In the genomic region with DNA sequence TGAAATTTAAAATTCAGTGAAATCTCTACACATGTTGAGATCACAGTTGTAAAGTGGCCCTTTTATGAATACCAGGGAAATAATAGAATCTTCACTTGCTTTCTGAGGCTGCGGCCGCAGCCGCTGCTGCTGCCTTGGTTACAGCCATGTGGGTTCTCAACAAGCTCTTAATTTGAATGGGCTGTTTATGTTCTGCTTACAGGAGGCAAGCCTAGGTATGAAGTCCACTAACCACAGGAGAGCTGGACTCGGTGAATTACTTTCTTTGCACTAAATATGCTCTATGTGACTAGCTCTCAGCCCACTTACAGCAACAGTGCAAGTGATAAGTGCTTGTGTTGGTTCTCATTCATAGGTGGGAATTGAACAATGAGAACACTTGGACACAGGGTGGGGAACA, we compare ENCODE assay signal across 16 cellular contexts.
DNase-seq lines count a peak whose midpoint lies in the region; ATAC-seq, FAIRE-seq and TF ChIP-seq lines count a peak whose summit lies in the region.
"Had no signal": no experiment of that assay in that cellular context is flagged by ENCODE, and none has a peak within 500 bp of the region (broad histone marks: within the 10 kb centered on the region; RNA-seq: fewer than 3 reads in every experiment).

No MANE protein-coding gene starts in this region.

- H3K9ac ChIP-seq in K562 (ENCODE audit: insufficient read depth in 1 of 2, low read depth in 2 of 2, low read length in 2 of 2), result no peak overlapping the region

- in situ Hi-C loops in K562 (cut with MboI), result no loop called here

- H3K9me1 ChIP-seq in K562 (ENCODE audit: control insufficient read depth, insufficient read depth, low read length), result no peaks in the 10 kb centered on the region

- TF ChIP-seq CTCF in K562 (IDR thresholded peaks at IDR 0.05 in 2 of 3, conservative IDR thresholded peaks at IDR 0.05 in 1 of 3; ENCODE audit: insufficient read depth in 2 of 3, low read depth in 1 of 3, low read length in 3 of 3), result no peak
- no peak for TF ChIP-seq CTCF in natural killer cell (IDR thresholded peaks at IDR 0.05)
- no peak for TF ChIP-seq CTCF in WTC11 (IDR thresholded peaks at IDR 0.05)

- peak overlapping the region; percentile 76 for H3K4me3 Mint-ChIP-seq in natural killer cell
- H3K4me3 Mint-ChIP-seq in WTC11, result no peak overlapping the region
- H3K4me3 Mint-ChIP-seq: CD14-positive monocyte had no signal

- peak; percentile 34 for DNase-seq in Ammon's horn (ENCODE audit: low spot score)
- peak; percentile 67 for DNase-seq in NCI-H187 treated with DMSO at 0.1 percent for 48 hours (lab: John Stamatoyannopoulos, UW)
- no peak for DNase-seq in K562 (ENCODE audit: extremely low read depth in 1 of 4, low spot score in 3 of 4)
- no peak for DNase-seq in natural killer cell
- no peak for DNase-seq in NCI-H2029 treated with DMSO at 0.1 percent for 48 hours (lab: John Stamatoyannopoulos, UW)
- no peak for DNase-seq in WTC11 (ENCODE audit: low spot score)
- no peak for DNase-seq in H7
- DNase-seq: Caco-2, HCEC 1CT, Karpas-422, NCI-H146, NCI-H446, Peyer's patch, SHP77 had no signal

- no peaks in the 10 kb centered on the region for H3K36me3 ChIP-seq in K562 (ENCODE audit: control insufficient read depth, insufficient read depth, low read length)
- H3K36me3 ChIP-seq in H7 (replicated peaks; ENCODE audit: control insufficient read depth, insufficient read depth, low read length), result no peaks in the 10 kb centered on the region
- H3K36me3 ChIP-seq: Peyer's patch had no signal

- H3K36me3 Mint-ChIP-seq in natural killer cell (no peaks in the 10 kb centered on the region), WTC11 (no peaks in the 10 kb centered on the region)
- H3K36me3 Mint-ChIP-seq: CD14-positive monocyte had no signal

- H3K9me3 Mint-ChIP-seq in natural killer cell (no peaks in the 10 kb centered on the region), WTC11 (0 out of 2 replicates have a peak, but pooled peaks cover 3% of the 10 kb centered on the region)

- TF ChIP-seq POLR2A in K562 (conservative IDR thresholded peaks at IDR 0.05), result no peak

- H3K4me3 ChIP-seq in K562, result no peak overlapping the region
- no peak overlapping the region for H3K4me3 ChIP-seq in H7 (ENCODE audit: insufficient read depth, low read depth, low read length)
- H3K4me3 ChIP-seq: Peyer's patch had no signal

- TF ChIP-seq RAD21 in K562 (CRISPR knock-in tag; conservative IDR thresholded peaks at IDR 0.05 in 1 of 2, IDR thresholded peaks at IDR 0.05 in 1 of 2), result no peak

- H3K79me2 ChIP-seq in K562 (ENCODE audit: control insufficient read depth, insufficient read depth, low read length), result no peaks in the 10 kb centered on the region

- H4K20me1 ChIP-seq in K562 (replicated peaks; ENCODE audit: control insufficient read depth, insufficient read depth, low read length), result no peaks in the 10 kb centered on the region

- no peak for TF ChIP-seq EP300 in K562 (IDR thresholded peaks at IDR 0.05; ENCODE audit: low read length)

- ATAC-seq in K562 (no peak), natural killer cell (peak; percentile 24 to 92 (median 50)), GM21737 (IDR thresholded peaks at IDR 0.05; ENCODE audit: unreplicated experiment) (no peak), WTC11 (no peak)

- H3K4me1 Mint-ChIP-seq in natural killer cell, result peaks cover 46 to 61% of the 10 kb centered on the region in 2 donors
- 0 out of 2 replicates have a peak, but pooled peaks cover 3% of the 10 kb centered on the region for H3K4me1 Mint-ChIP-seq in WTC11

- POLR2A ChIA-PET in K562 (lab: Yijun Ruan, JAX), result no interaction called here
- POLR2A ChIA-PET in WTC11 (lab: Charles Lee), result no interaction called here

- H3K27me3 ChIP-seq in K562 (ENCODE audit: control insufficient read depth in 2 of 2, insufficient read depth in 2 of 2, low read length in 2 of 2) (no peaks in the 10 kb centered on the region), H7 (ENCODE audit: control insufficient read depth, insufficient read depth, low read length) (no peaks in the 10 kb centered on the region)
- H3K27me3 ChIP-seq: Peyer's patch had no signal

- no TSS peak for BruUV-seq in K562 (replicated peaks; lab: Mats Ljungman, UMichigan)

- H3K27me3 Mint-ChIP-seq in natural killer cell (ENCODE audit: low read depth in 2 of 2) (no peaks in the 10 kb centered on the region), WTC11 (ENCODE audit: low read depth) (no peaks in the 10 kb centered on the region; the same call in 1 of the 2 replicates)

- no peak overlapping the region for H3K27ac ChIP-seq in K562 (ENCODE audit: extremely low read depth, low read depth, low read length)
- H3K27ac ChIP-seq: Peyer's patch had no signal

- intact Hi-C loops in K562 (cut with micrococcal nuclease), result no loop called here
- intact Hi-C loops in natural killer cell (cut with micrococcal nuclease), result loop anchor here (2.0 kb wide), 2 partner anchors 29 to 73 kb away; no protein-coding TSS in a partner anchor

- H3K4me2 ChIP-seq in K562 (ENCODE audit: insufficient read depth, low read length), result no peak overlapping the region

- WGBS in K562 (ENCODE audit: insufficient coverage, low coverage, missing lambda C conversion rate), result 79% methylated on average over 4 of the region's 4 CpGs

- H3K27ac Mint-ChIP-seq in natural killer cell (peak overlapping the region; percentile 85), WTC11 (no peak overlapping the region)

- H3K9me3 ChIP-seq in K562 (replicated peaks; ENCODE audit: control insufficient read depth, insufficient read depth, low read depth, low read length), result no peaks in the 10 kb centered on the region
- H3K9me3 ChIP-seq: Caco-2, Peyer's patch had no signal

- peak overlapping the region; percentile 22; the same call in 1 of the 2 replicates for H2AFZ ChIP-seq in K562 (ENCODE audit: low read depth, low read length)

- FAIRE-seq in K562 (lab: Jason Lieb, UNC), result no peak

- CTCF ChIA-PET in K562 (lab: Yijun Ruan, JAX; ENCODE audit: low intra/inter-chr PET ratio), result no interaction called here
- CTCF ChIA-PET in WTC11 (lab: Charles Lee), result interaction anchor here (0.7 kb wide), 1 partner anchor 121 kb away, joined by 3 read pairs; no protein-coding TSS in a partner anchor

- no peaks in the 10 kb centered on the region for H3K4me1 ChIP-seq in K562 (replicated peaks in 1 of 2; ENCODE audit: control insufficient read depth in 2 of 2, insufficient read depth in 2 of 2, low read length in 2 of 2)
- H3K4me1 ChIP-seq: Caco-2, Peyer's patch had no signal

TF ChIP-seq in K562, 482 proteins besides CTCF, POLR2A, EP300 and RAD21:
- TF ChIP-seq MYNN (IDR thresholded peaks at IDR 0.05) (0 out of 2 replicates have a peak, but pooled peaks have one; percentile 39), MYNN (CRISPR knock-in tag; IDR thresholded peaks at IDR 0.05) (no peak), PYGO2 (tag; IDR thresholded peaks at IDR 0.05) (no peak), FOS (IDR thresholded peaks at IDR 0.05; ENCODE audit: extremely low read depth, insufficient read length) (no peak)

TF ChIP-seq in WTC11, 78 proteins besides CTCF, POLR2A, EP300 and RAD21:
- no peak for TF ChIP-seq IRF2 (CRISPR knock-in tag; IDR thresholded peaks at IDR 0.05; ENCODE audit: borderline replicate concordance, low read depth)
- no peak for TF ChIP-seq ELF4 (CRISPR knock-in tag; IDR thresholded peaks at IDR 0.05; ENCODE audit: low read depth)

Comparison
In these comparisons a context has a peak if more than half of its experiments do, and no peak if none do; other contexts are left out.
1. DNase-seq: peak in Ammon's horn (single experiment) and NCI-H187 treated with DMSO at 0.1 percent for 48 hours (single experiment); none in K562 (0 of 4), natural killer cell (single experiment), NCI-H2029 treated with DMSO at 0.1 percent for 48 hours (single experiment), WTC11 (single experiment) and H7 (single experiment).
2. ATAC-seq: peak in natural killer cell (3 of 3); none in K562 (single experiment), GM21737 (single experiment) and WTC11 (single experiment).